Comparison of ENCODE assay signal across 28 cellular contexts in genomic region chr18:45651269-45651668, GRCh38. TPM values are rescaled to one million over a fixed set of nuclear protein-coding genes. Genes with fewer than 3 reads are reported as not detected.
DNase-seq lines count a peak whose midpoint lies in the region; FAIRE-seq and TF ChIP-seq lines count a peak whose summit lies in the region.
"Had no signal": no experiment of that assay in that cellular context is flagged by ENCODE, and none has a peak within 500 bp of the region (broad histone marks: within the 10 kb centered on the region; RNA-seq: fewer than 3 reads in every experiment).

No MANE protein-coding gene starts in this region.

- H3K79me2 ChIP-seq in hepatocyte = no peaks in the 10 kb centered on the region

- FAIRE-seq in bronchial epithelial cell (lab: Jason Lieb, UNC) = peak; percentile 96
- FAIRE-seq: A549, GM12891, GM18507, H1 had no signal

- H3K9me3 ChIP-seq in hepatocyte (ENCODE audit: low read depth) (no peaks in the 10 kb centered on the region), liver (ENCODE audit: control insufficient read depth in 4 of 4, low read length in 3 of 4) (no peaks in the 10 kb centered on the region)
- H3K9me3 ChIP-seq: A549, BE2C had no signal

- H3K4me1 ChIP-seq in hepatocyte (ENCODE audit: insufficient read depth) (peaks cover 5% of the 10 kb centered on the region), liver (ENCODE audit: control insufficient read depth in 4 of 4, insufficient read depth in 4 of 4, low read length in 3 of 4) (peaks cover 0 to 16% (median 7%) of the 10 kb centered on the region in 4 donors)
- H3K4me1 ChIP-seq: A549, BE2C had no signal

- H3K4me3 ChIP-seq in bronchial epithelial cell (ENCODE audit: low read depth, low read length) (no peak overlapping the region), hepatocyte (no peak overlapping the region), liver (ENCODE audit: low read depth in 1 of 3, low read length in 3 of 3) (no peak overlapping the region)
- H3K4me3 ChIP-seq: A549; BLaER1 treated with 17β-estradiol and CSF1 and Interleukin-3, amounts not matched to agents 10 nM and 100 nM; GM23248 had no signal

- DNase-seq in bronchial epithelial cell (ENCODE audit: low read depth) (no peak), hepatocyte (ENCODE audit: low spot score) (peak; percentile 33), SIG-M5 (lab: John Stamatoyannopoulos, UW) (no peak), GM19240 (ENCODE audit: insufficient read length, low spot score) (no peak), substantia nigra (lab: John Stamatoyannopoulos, UW) (no peak), NCI-H146 treated with DMSO at 0.1 percent for 48 hours (lab: John Stamatoyannopoulos, UW; ENCODE audit: unreplicated experiment) (no peak)
- DNase-seq: ACHN; AML-193; BE2C; Calu3; CD4-positive, alpha-beta memory T cell; COR-L47; DMS53; DMS79 treated with DMSO at 0.1 percent for 48 hours; GF-D8; GM23248; H7; HCEC 1CT had no signal

- no peak overlapping the region for H3K9ac ChIP-seq in liver (ENCODE audit: low read depth in 1 of 2, low read length in 2 of 2)
- H3K9ac ChIP-seq: BLaER1 treated with 17β-estradiol and CSF1 and Interleukin-3, amounts not matched to agents 10 nM and 100 nM; GM23248 had no signal

- TF ChIP-seq RAD21 in liver (IDR thresholded peaks at IDR 0.05) = no peak

- H3K9me2 ChIP-seq in hepatocyte (replicated peaks; ENCODE audit: insufficient read depth) = no peaks in the 10 kb centered on the region

- H4K20me1 ChIP-seq in hepatocyte (ENCODE audit: insufficient read depth, poor library complexity, severe bottlenecking) = no peaks in the 10 kb centered on the region
- H4K20me1 ChIP-seq: BLaER1 treated with 17β-estradiol and CSF1 and Interleukin-3, amounts not matched to agents 10 nM and 100 nM had no signal

- WGBS in hepatocyte (ENCODE audit: low lambda C conversion rate, missing lambda C conversion rate) = 40% methylated on average over 4 of the region's 4 CpGs
- 38% methylated on average over 4 of the region's 4 CpGs for WGBS in liver

- H3K4me2 ChIP-seq in hepatocyte = no peak overlapping the region
- H3K4me2 ChIP-seq: A549 had no signal

- H3K27me3 ChIP-seq in bronchial epithelial cell (ENCODE audit: control insufficient read depth, insufficient read depth, low read length) (no peaks in the 10 kb centered on the region), hepatocyte (no peaks in the 10 kb centered on the region), liver (ENCODE audit: control insufficient read depth in 4 of 4, insufficient read depth in 4 of 4, low read length in 3 of 4) (no peaks in the 10 kb centered on the region)
- H3K27me3 ChIP-seq: BE2C; BLaER1 treated with 17β-estradiol and CSF1 and Interleukin-3, amounts not matched to agents 10 nM and 100 nM had no signal

- H2AFZ ChIP-seq in hepatocyte = no peak overlapping the region
- H2AFZ ChIP-seq: GM23248 had no signal

- TF ChIP-seq CTCF in C4-2B (conservative IDR thresholded peaks at IDR 0.05) (no peak), bronchial epithelial cell (IDR thresholded peaks at IDR 0.05; ENCODE audit: insufficient read depth, low read length, severe bottlenecking) (no peak), hepatocyte (IDR thresholded peaks at IDR 0.05; ENCODE audit: poor library complexity) (no peak), liver (IDR thresholded peaks at IDR 0.05; ENCODE audit: low read depth, low read length, missing input control) (no peak)

- H3K36me3 ChIP-seq in bronchial epithelial cell (ENCODE audit: control insufficient read depth, insufficient read depth, low read length) (no peaks in the 10 kb centered on the region), hepatocyte (replicated peaks; ENCODE audit: insufficient read depth, low read depth) (no peaks in the 10 kb centered on the region), liver (ENCODE audit: control insufficient read depth in 4 of 4, insufficient read depth in 3 of 4, low read depth in 1 of 4, low read length in 3 of 4) (no peaks in the 10 kb centered on the region)
- H3K36me3 ChIP-seq: BE2C; BLaER1 treated with 17β-estradiol and CSF1 and Interleukin-3, amounts not matched to agents 10 nM and 100 nM had no signal

- H3K27ac ChIP-seq in C4-2B (peak overlapping the region; percentile 46; the same call in 1 of the 2 replicates), hepatocyte (no peak overlapping the region), liver (ENCODE audit: low read depth in 1 of 2, low read length in 2 of 2) (no peak overlapping the region), substantia nigra (ENCODE audit: low read depth, low read length, poor library complexity, severe bottlenecking) (no peak overlapping the region)
- H3K27ac ChIP-seq: 22Rv1; A549; BLaER1 treated with 17β-estradiol and CSF1 and Interleukin-3, amounts not matched to agents 10 nM and 100 nM; GM23248 had no signal

TF ChIP-seq in liver, 16 proteins besides CTCF, POLR2A, EP300 and RAD21:
- TF ChIP-seq HNF4A (conservative IDR thresholded peaks at IDR 0.05) = peak; percentile 71 to 82
- TF ChIP-seq, protein P1, sequence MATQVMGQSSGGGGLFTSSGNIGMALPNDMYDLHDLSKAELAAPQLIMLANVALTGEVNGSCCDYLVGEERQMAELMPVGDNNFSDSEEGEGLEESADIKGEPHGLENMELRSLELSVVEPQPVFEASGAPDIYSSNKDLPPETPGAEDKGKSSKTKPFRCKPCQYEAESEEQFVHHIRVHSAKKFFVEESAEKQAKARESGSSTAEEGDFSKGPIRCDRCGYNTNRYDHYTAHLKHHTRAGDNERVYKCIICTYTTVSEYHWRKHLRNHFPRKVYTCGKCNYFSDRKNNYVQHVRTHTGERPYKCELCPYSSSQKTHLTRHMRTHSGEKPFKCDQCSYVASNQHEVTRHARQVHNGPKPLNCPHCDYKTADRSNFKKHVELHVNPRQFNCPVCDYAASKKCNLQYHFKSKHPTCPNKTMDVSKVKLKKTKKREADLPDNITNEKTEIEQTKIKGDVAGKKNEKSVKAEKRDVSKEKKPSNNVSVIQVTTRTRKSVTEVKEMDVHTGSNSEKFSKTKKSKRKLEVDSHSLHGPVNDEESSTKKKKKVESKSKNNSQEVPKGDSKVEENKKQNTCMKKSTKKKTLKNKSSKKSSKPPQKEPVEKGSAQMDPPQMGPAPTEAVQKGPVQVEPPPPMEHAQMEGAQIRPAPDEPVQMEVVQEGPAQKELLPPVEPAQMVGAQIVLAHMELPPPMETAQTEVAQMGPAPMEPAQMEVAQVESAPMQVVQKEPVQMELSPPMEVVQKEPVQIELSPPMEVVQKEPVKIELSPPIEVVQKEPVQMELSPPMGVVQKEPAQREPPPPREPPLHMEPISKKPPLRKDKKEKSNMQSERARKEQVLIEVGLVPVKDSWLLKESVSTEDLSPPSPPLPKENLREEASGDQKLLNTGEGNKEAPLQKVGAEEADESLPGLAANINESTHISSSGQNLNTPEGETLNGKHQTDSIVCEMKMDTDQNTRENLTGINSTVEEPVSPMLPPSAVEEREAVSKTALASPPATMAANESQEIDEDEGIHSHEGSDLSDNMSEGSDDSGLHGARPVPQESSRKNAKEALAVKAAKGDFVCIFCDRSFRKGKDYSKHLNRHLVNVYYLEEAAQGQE (IDR thresholded peaks at IDR 0.05) = no peak
- peak in 1 of 2 donors; percentile 32 for TF ChIP-seq RXRA (IDR thresholded peaks at IDR 0.05)
- no peak for TF ChIP-seq FOXA2 (IDR thresholded peaks at IDR 0.05)
- TF ChIP-seq EGR1 (IDR thresholded peaks at IDR 0.05; ENCODE audit: low read depth in 2 of 2) = no peak
- no peak for TF ChIP-seq MAX (IDR thresholded peaks at IDR 0.05)
- TF ChIP-seq, protein P2, sequence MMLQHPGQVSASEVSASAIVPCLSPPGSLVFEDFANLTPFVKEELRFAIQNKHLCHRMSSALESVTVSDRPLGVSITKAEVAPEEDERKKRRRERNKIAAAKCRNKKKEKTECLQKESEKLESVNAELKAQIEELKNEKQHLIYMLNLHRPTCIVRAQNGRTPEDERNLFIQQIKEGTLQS (IDR thresholded peaks at IDR 0.05) = no peak
- peak in 1 of 2 donors; percentile 11 for TF ChIP-seq JUND (IDR thresholded peaks at IDR 0.05)
- TF ChIP-seq FOXA1 (IDR thresholded peaks at IDR 0.05) = no peak
- TF ChIP-seq YY1 (IDR thresholded peaks at IDR 0.05) = peak; percentile 38
TF ChIP-seq in liver: peak in this region for 4.

RNA-seq across cellular contexts. Expression of gene SLC14A2, which starts 36.0 kb away (rescaled TPM):
- total RNA-seq in bronchial epithelial cell = not detected in 2 replicates
- 2.5 and 4.0 TPM in 2 replicates for total RNA-seq in hepatocyte
- 1.3 and 2.2 TPM in 2 replicates for polyA plus RNA-seq in hepatocyte
- not detected for total RNA-seq in liver
- polyA plus RNA-seq in liver = under 1 TPM in 1 of 2 donors, not detected in 1; 0.05 TPM
- total RNA-seq: Calu3, Daoy, G401, H1, H7 had no signal
- polyA plus RNA-seq: A549, GM23248 had no signal
